Comparison of ENCODE assay signal across 16 cellular contexts in genomic region chr12:93297536-93297935, GRCh38.
DNase-seq lines count a peak whose midpoint lies in the region; ATAC-seq and TF ChIP-seq lines count a peak whose summit lies in the region.
"Had no signal": no experiment of that assay in that cellular context is flagged by ENCODE, and none has a peak within 500 bp of the region (broad histone marks: within the 10 kb centered on the region; RNA-seq: fewer than 3 reads in every experiment).

No MANE protein-coding gene starts in this region.

- no CpG with 5 or more reads among the region's 2 CpGs for WGBS in neuronal stem cell (ENCODE audit: extremely low coverage in 2 of 2, insufficient read length in 2 of 2, insufficient replicate concordance in 1 of 2), 2 donors

- no peak overlapping the region for H2BK12ac ChIP-seq in neuronal stem cell (ENCODE audit: low read length)

- H4K91ac ChIP-seq in neuronal stem cell (ENCODE audit: low read depth, low read length, poor library complexity), result no peak overlapping the region

- no peak overlapping the region for H3K27ac Mint-ChIP-seq in MCF 10A (ENCODE audit: low read depth, unreplicated experiment)
- H3K27ac Mint-ChIP-seq: progenitor cell of endocrine pancreas had no signal

- no peak overlapping the region for H3K9ac ChIP-seq in neuronal stem cell (ENCODE audit: low read depth, low read length, poor library complexity)

- no peaks in the 10 kb centered on the region for H3K79me1 ChIP-seq in neuronal stem cell (ENCODE audit: low read depth, low read length)

- H3K4me1 Mint-ChIP-seq in MCF 10A (ENCODE audit: insufficient read depth, unreplicated experiment), result no peaks in the 10 kb centered on the region

- BruUV-seq in MCF 10A (replicated peaks; lab: Mats Ljungman, UMichigan), result no TSS peak

- H3K4ac ChIP-seq in neuronal stem cell (ENCODE audit: low read length), result no peak overlapping the region

- no peak overlapping the region for H3K23ac ChIP-seq in neuronal stem cell (ENCODE audit: low read depth, low read length, poor library complexity)

- H3K9me3 ChIP-seq in neuronal stem cell (replicated peaks in 1 of 2; ENCODE audit: control insufficient read depth in 2 of 2, insufficient read depth in 1 of 2, low read depth in 1 of 2, low read length in 2 of 2), result no peaks in the 10 kb centered on the region

- DNase-seq in neuronal stem cell (ENCODE audit: low spot score), result no peak
- DNase-seq in foreskin keratinocyte, result no peak
- no peak for DNase-seq in MCF 10A (ENCODE audit: unreplicated experiment)
- DNase-seq in NCI-H1092 (lab: John Stamatoyannopoulos, UW), result no peak
- DNase-seq: AML-193; COR-L47; left cardiac atrium; NCI-H69; stimulated activated CD4-positive, alpha-beta T cell treated with anti-CD3 and anti-CD28 coated beads, Interleukin-2, amount 100 ng/mL, for 48 hours; SW 1271 had no signal

- ATAC-seq in GM19328 (IDR thresholded peaks at IDR 0.05; ENCODE audit: unreplicated experiment) (peak; percentile 19), GM21786 (IDR thresholded peaks at IDR 0.05; ENCODE audit: unreplicated experiment) (peak; percentile 5), HG03342 (IDR thresholded peaks at IDR 0.05; ENCODE audit: unreplicated experiment) (peak; percentile 6), foreskin keratinocyte (no peak)

- TF ChIP-seq CTCF in foreskin keratinocyte (conservative IDR thresholded peaks at IDR 0.05) (no peak), MCF 10A (IDR thresholded peaks at IDR 0.05; ENCODE audit: unreplicated experiment) (no peak)

- CTCF ChIA-PET in MCF 10A (lab: Yijun Ruan, JAX), result interaction anchor here (1.0 kb wide), 1 partner anchor 20 kb away, joined by 3 read pairs; no protein-coding TSS in a partner anchor

- no peak overlapping the region for H2BK120ac ChIP-seq in neuronal stem cell (ENCODE audit: low read depth, low read length)

- no peak overlapping the region for H3K14ac ChIP-seq in neuronal stem cell (ENCODE audit: low read length)

- H4K8ac ChIP-seq in neuronal stem cell (ENCODE audit: low read depth, low read length), result no peak overlapping the region

- H3K4me1 ChIP-seq in neuronal stem cell (ENCODE audit: control insufficient read depth in 2 of 2, insufficient read depth in 1 of 2, low read depth in 1 of 2, low read length in 2 of 2) (peaks cover 0 to 8% of the 10 kb centered on the region in 2 donors), foreskin keratinocyte (peaks cover 6% of the 10 kb centered on the region)

- H3K4me3 ChIP-seq in neuronal stem cell (ENCODE audit: low read length in 2 of 2), result no peak overlapping the region
- H3K4me3 ChIP-seq: skin epidermis had no signal

- no peaks in the 10 kb centered on the region for H3K27me3 Mint-ChIP-seq in MCF 10A (ENCODE audit: insufficient read depth, unreplicated experiment)

- H3K27ac ChIP-seq in neuronal stem cell (replicated peaks; ENCODE audit: low read length), result no peak overlapping the region
- H3K27ac ChIP-seq in foreskin keratinocyte, result no peak overlapping the region

- H2AK5ac ChIP-seq in neuronal stem cell (ENCODE audit: low read depth, low read length), result no peak overlapping the region

- H2BK15ac ChIP-seq in neuronal stem cell (ENCODE audit: low read length), result no peak overlapping the region

- intact Hi-C loops in MCF 10A (cut with micrococcal nuclease), result no loop called here

- no peak overlapping the region for H3K4me3 Mint-ChIP-seq in MCF 10A (ENCODE audit: unreplicated experiment)

- H2AFZ ChIP-seq in neuronal stem cell (ENCODE audit: low read length), result peak overlapping the region; percentile 29

- no peak overlapping the region for H2BK5ac ChIP-seq in neuronal stem cell (ENCODE audit: low read length)

- H3K27me3 ChIP-seq in neuronal stem cell (ENCODE audit: control insufficient read depth in 3 of 3, insufficient read depth in 3 of 3, low read depth in 1 of 3, low read length in 3 of 3) (no peaks in the 10 kb centered on the region), foreskin keratinocyte (no peaks in the 10 kb centered on the region)

- no peak overlapping the region for H3K18ac ChIP-seq in neuronal stem cell (ENCODE audit: low read length)

- H3K9me3 Mint-ChIP-seq in MCF 10A (ENCODE audit: unreplicated experiment), result no peaks in the 10 kb centered on the region
- H3K9me3 Mint-ChIP-seq: activated naive CD4-positive, alpha-beta T cell treated with anti-CD3 and anti-CD28 coated beads, Interleukin-2, amount 50 U/mL, for 72 hours had no signal

- POLR2A ChIA-PET in MCF 10A (lab: Yijun Ruan, JAX), result interaction anchor here (0.9 to 1.2 kb wide), 3 partner anchors 9 to 14 kb away, joined by 3 read pairs; no protein-coding TSS in a partner anchor

- H3K36me3 ChIP-seq in neuronal stem cell (replicated peaks in 1 of 2; ENCODE audit: control insufficient read depth in 2 of 2, insufficient read depth in 2 of 2, low read length in 2 of 2), result no peaks in the 10 kb centered on the region

- H3K36me3 Mint-ChIP-seq in MCF 10A (ENCODE audit: insufficient read depth, unreplicated experiment), result no peaks in the 10 kb centered on the region
- H3K36me3 Mint-ChIP-seq: activated naive CD4-positive, alpha-beta T cell treated with anti-CD3 and anti-CD28 coated beads, Interleukin-2, amount 50 U/mL, for 72 hours had no signal

- no peak overlapping the region for H3K4me2 ChIP-seq in neuronal stem cell (ENCODE audit: insufficient read depth, low read length, poor library complexity, severe bottlenecking)
